1 cellular context compared by ENCODE assay signal in the genomic region with DNA sequence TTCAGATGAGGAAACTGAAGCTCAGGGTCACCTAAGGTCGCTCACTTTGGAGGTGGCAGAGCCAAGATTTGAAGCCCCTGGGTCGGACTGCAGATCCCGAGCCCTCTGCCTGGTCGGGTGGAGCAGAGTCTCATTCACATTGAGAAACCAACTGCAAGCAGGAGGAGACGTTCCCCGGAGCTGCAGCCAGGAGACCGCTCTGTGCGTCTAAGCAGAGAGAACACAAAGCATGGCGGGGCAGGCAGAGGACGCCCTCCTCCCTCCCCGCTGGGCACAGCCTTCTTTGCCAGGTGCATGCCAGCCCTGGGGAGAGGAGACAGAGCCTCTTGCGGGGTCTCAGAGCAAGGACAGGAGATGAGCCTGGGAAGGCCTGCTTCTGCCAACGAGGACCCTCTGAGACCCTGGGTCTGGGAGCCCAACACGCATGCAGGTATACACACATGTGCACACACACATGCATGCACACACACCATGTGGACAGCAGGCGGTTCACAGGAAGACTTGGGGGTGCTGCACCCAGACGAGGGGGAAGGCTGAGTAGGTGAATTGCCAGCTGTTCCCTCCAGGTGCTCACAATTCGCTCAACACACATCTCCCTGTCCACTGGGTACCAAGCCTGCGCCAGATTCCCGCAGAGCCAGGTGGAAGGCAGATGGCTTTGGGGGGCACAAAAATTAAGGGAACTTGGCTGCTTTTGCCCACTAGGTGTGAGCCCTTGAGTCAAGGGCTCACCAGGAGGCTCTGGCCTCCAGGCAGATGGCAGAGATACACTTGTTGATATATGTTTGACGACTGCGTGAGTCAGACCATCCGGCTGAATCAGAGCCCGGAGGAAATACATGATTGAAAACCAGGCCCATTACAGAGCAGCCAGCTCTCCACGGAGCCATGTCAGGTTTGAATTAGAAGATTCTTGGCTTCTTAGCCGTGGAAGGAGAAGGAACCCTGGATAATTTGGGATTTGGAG.
TF ChIP-seq lines count a peak whose summit lies in the region.

No MANE protein-coding gene starts in this region.

TF ChIP-seq in HepG2, 621 proteins besides CTCF, POLR2A, EP300 and RAD21 (continued from another document):
- TF ChIP-seq, protein P1, sequence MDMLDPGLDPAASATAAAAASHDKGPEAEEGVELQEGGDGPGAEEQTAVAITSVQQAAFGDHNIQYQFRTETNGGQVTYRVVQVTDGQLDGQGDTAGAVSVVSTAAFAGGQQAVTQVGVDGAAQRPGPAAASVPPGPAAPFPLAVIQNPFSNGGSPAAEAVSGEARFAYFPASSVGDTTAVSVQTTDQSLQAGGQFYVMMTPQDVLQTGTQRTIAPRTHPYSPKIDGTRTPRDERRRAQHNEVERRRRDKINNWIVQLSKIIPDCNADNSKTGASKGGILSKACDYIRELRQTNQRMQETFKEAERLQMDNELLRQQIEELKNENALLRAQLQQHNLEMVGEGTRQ (IDR thresholded peaks at IDR 0.05; ENCODE audit: low read depth, low read length), result no peak
- TF ChIP-seq, protein P1 (CRISPR knock-in tag; IDR thresholded peaks at IDR 0.05; ENCODE audit: borderline replicate concordance), result no peak
- TF ChIP-seq ZNF225 (CRISPR knock-in tag; IDR thresholded peaks at IDR 0.05) (no peak), RARA (CRISPR knock-in tag; IDR thresholded peaks at IDR 0.05) (no peak), ZNF441 (CRISPR knock-in tag; IDR thresholded peaks at IDR 0.05; ENCODE audit: borderline replicate concordance) (no peak), FOSL2 (CRISPR knock-in tag; IDR thresholded peaks at IDR 0.05) (peak; percentile 64), ZNF3 (CRISPR knock-in tag; IDR thresholded peaks at IDR 0.05) (no peak), SIX4 (CRISPR knock-in tag; IDR thresholded peaks at IDR 0.05) (no peak), ZFP62 (CRISPR knock-in tag; IDR thresholded peaks at IDR 0.05) (no peak), SMC3 (IDR thresholded peaks at IDR 0.05; ENCODE audit: low read length) (peak; percentile 7; the same call in 1 of the 2 replicates), TBX2 (CRISPR knock-in tag; IDR thresholded peaks at IDR 0.05; ENCODE audit: borderline replicate concordance) (no peak), CCDC6 (CRISPR knock-in tag; IDR thresholded peaks at IDR 0.05) (no peak), ZNF83 (CRISPR knock-in tag; IDR thresholded peaks at IDR 0.05; ENCODE audit: borderline replicate concordance) (no peak), STAG1 (CRISPR knock-in tag; IDR thresholded peaks at IDR 0.05) (peak; percentile 31; the same call in 1 of the 2 replicates), ARNTL (CRISPR knock-in tag; IDR thresholded peaks at IDR 0.05) (no peak), FOSL1 (CRISPR knock-in tag; IDR thresholded peaks at IDR 0.05; ENCODE audit: borderline replicate concordance) (0 out of 2 replicates have a peak, but pooled peaks have one; percentile 22)
- TF ChIP-seq, protein P2, sequence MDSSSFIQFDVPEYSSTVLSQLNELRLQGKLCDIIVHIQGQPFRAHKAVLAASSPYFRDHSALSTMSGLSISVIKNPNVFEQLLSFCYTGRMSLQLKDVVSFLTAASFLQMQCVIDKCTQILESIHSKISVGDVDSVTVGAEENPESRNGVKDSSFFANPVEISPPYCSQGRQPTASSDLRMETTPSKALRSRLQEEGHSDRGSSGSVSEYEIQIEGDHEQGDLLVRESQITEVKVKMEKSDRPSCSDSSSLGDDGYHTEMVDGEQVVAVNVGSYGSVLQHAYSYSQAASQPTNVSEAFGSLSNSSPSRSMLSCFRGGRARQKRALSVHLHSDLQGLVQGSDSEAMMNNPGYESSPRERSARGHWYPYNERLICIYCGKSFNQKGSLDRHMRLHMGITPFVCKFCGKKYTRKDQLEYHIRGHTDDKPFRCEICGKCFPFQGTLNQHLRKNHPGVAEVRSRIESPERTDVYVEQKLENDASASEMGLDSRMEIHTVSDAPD (CRISPR knock-in tag; IDR thresholded peaks at IDR 0.05), result no peak
- TF ChIP-seq, protein P3, sequence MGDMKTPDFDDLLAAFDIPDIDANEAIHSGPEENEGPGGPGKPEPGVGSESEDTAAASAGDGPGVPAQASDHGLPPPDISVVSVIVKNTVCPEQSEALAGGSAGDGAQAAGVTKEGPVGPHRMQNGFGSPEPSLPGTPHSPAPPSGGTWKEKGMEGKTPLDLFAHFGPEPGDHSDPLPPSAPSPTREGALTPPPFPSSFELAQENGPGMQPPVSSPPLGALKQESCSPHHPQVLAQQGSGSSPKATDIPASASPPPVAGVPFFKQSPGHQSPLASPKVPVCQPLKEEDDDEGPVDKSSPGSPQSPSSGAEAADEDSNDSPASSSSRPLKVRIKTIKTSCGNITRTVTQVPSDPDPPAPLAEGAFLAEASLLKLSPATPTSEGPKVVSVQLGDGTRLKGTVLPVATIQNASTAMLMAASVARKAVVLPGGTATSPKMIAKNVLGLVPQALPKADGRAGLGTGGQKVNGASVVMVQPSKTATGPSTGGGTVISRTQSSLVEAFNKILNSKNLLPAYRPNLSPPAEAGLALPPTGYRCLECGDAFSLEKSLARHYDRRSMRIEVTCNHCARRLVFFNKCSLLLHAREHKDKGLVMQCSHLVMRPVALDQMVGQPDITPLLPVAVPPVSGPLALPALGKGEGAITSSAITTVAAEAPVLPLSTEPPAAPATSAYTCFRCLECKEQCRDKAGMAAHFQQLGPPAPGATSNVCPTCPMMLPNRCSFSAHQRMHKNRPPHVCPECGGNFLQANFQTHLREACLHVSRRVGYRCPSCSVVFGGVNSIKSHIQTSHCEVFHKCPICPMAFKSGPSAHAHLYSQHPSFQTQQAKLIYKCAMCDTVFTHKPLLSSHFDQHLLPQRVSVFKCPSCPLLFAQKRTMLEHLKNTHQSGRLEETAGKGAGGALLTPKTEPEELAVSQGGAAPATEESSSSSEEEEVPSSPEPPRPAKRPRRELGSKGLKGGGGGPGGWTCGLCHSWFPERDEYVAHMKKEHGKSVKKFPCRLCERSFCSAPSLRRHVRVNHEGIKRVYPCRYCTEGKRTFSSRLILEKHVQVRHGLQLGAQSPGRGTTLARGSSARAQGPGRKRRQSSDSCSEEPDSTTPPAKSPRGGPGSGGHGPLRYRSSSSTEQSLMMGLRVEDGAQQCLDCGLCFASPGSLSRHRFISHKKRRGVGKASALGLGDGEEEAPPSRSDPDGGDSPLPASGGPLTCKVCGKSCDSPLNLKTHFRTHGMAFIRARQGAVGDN (CRISPR knock-in tag; IDR thresholded peaks at IDR 0.05), result no peak
- TF ChIP-seq, protein P4, sequence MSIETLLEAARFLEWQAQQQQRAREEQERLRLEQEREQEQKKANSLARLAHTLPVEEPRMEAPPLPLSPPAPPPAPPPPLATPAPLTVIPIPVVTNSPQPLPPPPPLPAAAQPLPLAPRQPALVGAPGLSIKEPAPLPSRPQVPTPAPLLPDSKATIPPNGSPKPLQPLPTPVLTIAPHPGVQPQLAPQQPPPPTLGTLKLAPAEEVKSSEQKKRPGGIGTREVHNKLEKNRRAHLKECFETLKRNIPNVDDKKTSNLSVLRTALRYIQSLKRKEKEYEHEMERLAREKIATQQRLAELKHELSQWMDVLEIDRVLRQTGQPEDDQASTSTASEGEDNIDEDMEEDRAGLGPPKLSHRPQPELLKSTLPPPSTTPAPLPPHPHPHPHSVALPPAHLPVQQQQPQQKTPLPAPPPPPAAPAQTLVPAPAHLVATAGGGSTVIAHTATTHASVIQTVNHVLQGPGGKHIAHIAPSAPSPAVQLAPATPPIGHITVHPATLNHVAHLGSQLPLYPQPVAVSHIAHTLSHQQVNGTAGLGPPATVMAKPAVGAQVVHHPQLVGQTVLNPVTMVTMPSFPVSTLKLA (IDR thresholded peaks at IDR 0.05), result peak; percentile 96
- TF ChIP-seq, protein P5, sequence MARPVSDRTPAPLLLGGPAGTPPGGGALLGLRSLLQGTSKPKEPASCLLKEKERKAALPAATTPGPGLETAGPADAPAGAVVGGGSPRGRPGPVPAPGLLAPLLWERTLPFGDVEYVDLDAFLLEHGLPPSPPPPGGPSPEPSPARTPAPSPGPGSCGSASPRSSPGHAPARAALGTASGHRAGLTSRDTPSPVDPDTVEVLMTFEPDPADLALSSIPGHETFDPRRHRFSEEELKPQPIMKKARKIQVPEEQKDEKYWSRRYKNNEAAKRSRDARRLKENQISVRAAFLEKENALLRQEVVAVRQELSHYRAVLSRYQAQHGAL (CRISPR knock-in tag; IDR thresholded peaks at IDR 0.05; ENCODE audit: not compliant biosample characterization), result no peak
- TF ChIP-seq, protein P6, sequence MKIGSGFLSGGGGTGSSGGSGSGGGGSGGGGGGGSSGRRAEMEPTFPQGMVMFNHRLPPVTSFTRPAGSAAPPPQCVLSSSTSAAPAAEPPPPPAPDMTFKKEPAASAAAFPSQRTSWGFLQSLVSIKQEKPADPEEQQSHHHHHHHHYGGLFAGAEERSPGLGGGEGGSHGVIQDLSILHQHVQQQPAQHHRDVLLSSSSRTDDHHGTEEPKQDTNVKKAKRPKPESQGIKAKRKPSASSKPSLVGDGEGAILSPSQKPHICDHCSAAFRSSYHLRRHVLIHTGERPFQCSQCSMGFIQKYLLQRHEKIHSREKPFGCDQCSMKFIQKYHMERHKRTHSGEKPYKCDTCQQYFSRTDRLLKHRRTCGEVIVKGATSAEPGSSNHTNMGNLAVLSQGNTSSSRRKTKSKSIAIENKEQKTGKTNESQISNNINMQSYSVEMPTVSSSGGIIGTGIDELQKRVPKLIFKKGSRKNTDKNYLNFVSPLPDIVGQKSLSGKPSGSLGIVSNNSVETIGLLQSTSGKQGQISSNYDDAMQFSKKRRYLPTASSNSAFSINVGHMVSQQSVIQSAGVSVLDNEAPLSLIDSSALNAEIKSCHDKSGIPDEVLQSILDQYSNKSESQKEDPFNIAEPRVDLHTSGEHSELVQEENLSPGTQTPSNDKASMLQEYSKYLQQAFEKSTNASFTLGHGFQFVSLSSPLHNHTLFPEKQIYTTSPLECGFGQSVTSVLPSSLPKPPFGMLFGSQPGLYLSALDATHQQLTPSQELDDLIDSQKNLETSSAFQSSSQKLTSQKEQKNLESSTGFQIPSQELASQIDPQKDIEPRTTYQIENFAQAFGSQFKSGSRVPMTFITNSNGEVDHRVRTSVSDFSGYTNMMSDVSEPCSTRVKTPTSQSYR (CRISPR knock-in tag; IDR thresholded peaks at IDR 0.05; ENCODE audit: borderline replicate concordance), result no peak
TF ChIP-seq in HepG2: peak in this region for 5.
